8 cellular contexts compared by ENCODE assay signal in genomic region chr6:166626177-166627038, GRCh38. TPM values are rescaled to one million over a fixed set of nuclear protein-coding genes. Genes with fewer than 3 reads are reported as not detected.
A peak's percentile ranks its signal among the peaks of the same experiment; 100 is the strongest.
DNase-seq lines count a peak whose midpoint lies in the region; ATAC-seq and TF ChIP-seq lines count a peak whose summit lies in the region.

No MANE protein-coding gene starts in this region.

- peaks cover 25% of the 10 kb centered on the region for H3K4me1 ChIP-seq in SJSA1 (replicated peaks)

- no peak for TF ChIP-seq CTCF in brain microvascular endothelial cell (IDR thresholded peaks at IDR 0.05; ENCODE audit: low read depth, low read length, missing control alignments)

- peak; percentile 28 to 31 for DNase-seq in SJSA1 (ENCODE audit: low read depth in 1 of 2, low spot score in 2 of 2)
- DNase-seq in brain microvascular endothelial cell = no peak
- DNase-seq in inferior parietal cortex (ENCODE audit: extremely low spot score) = peak; percentile 29
- peak; percentile 9 for DNase-seq in stimulated activated CD4-positive, alpha-beta T cell treated with anti-CD3 and anti-CD28 coated beads, Interleukin-12 subunit alpha, Interleukin-12 subunit beta, amount 100 ng/mL, for 4 hours
- DNase-seq in UCSD-AML1 (lab: John Stamatoyannopoulos, UW; ENCODE audit: unreplicated experiment) = no peak

- H3K4me3 ChIP-seq in SJSA1 = peak overlapping the region; percentile 89
- H3K4me3 ChIP-seq in brain microvascular endothelial cell (ENCODE audit: low read depth, low read length) = peak overlapping the region; percentile 80

- ATAC-seq in GM18511 (IDR thresholded peaks at IDR 0.05; ENCODE audit: unreplicated experiment) = peak; percentile 9
- peak; percentile 3 for ATAC-seq in HG03196 (IDR thresholded peaks at IDR 0.05; ENCODE audit: unreplicated experiment)
- ATAC-seq in GM21619 (IDR thresholded peaks at IDR 0.05; ENCODE audit: unreplicated experiment) = no peak

- in situ Hi-C loops in brain microvascular endothelial cell (cut with HindIII; ENCODE audit: low pct_ligation_motif_present, low sequenced_read_pairs) = no loop called here

- no peaks in the 10 kb centered on the region for H3K9me3 ChIP-seq in SJSA1 (replicated peaks)

- no peaks in the 10 kb centered on the region for H3K27me3 ChIP-seq in SJSA1 (replicated peaks)
- H3K27me3 ChIP-seq in brain microvascular endothelial cell (replicated peaks) = no peaks in the 10 kb centered on the region

- H3K27ac ChIP-seq in SJSA1 = no peak overlapping the region
- peak overlapping the region; percentile 26 for H3K27ac ChIP-seq in brain microvascular endothelial cell

- 0 out of 2 replicates have a peak, but pooled peaks cover 4% of the 10 kb centered on the region for H3K36me3 ChIP-seq in SJSA1
- no peaks in the 10 kb centered on the region for H3K36me3 ChIP-seq in brain microvascular endothelial cell (replicated peaks)

RNA-seq across cellular contexts. Expression of gene RPS6KA2, which starts 0.6 kb away (rescaled TPM):
- total RNA-seq in SJSA1 (2014; rRNA removed; shearing (Covaris generic)) = 15.6 and 16.2 TPM in 2 replicates

RNA-seq across cellular contexts. Expression of gene RAMACL, which starts 39.9 kb away (rescaled TPM):
- 0.24 and 0.50 TPM in 2 replicates for total RNA-seq in SJSA1 (2014; rRNA removed; shearing (Covaris generic))

Comparison
In these comparisons a context has a peak if more than half of its experiments do, and no peak if none do; other contexts are left out.
1. DNase-seq: peak in SJSA1 (2 of 2), inferior parietal cortex (single experiment) and stimulated activated CD4-positive, alpha-beta T cell treated with anti-CD3 and anti-CD28 coated beads, Interleukin-12 subunit alpha, Interleukin-12 subunit beta, amount 100 ng/mL, for 4 hours (single experiment); none in brain microvascular endothelial cell (single experiment) and UCSD-AML1 (single experiment).